8 cellular contexts compared by ENCODE assay signal in the genomic region with DNA sequence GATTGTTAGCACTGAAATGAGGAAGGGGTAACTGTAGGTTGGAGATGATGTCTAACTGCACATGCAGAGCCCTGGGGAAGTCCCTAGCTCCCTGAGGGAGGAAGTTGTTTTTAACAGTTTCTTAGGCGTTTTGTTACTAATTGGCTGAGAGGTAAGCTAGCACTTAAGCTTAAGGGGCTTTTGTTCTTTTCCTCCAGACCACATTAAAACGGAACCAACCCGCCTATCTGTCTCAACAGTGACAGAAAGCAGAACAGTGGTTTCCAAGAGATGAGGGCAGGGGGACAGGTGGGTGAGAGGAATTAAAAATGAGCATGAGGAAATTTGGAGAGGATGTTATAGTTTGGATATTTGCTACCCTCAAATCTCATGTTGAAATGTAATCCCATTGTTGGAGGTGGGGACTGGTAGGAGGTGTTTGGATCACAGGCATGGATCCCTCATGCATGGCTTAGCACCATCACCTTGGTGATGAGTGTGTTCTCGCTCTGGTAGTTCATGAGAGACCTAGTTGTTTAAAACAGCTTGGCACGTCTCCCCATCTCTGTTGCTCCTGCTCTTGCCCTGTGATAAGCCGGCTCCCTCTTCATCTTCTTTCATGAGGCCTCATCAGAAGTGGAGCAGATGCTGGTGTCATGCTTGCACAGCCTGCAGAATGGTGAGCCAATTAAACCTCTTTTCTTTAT. TPM values are rescaled to one million over a fixed set of nuclear protein-coding genes. Genes with fewer than 3 reads are reported as not detected.
DNase-seq lines count a peak whose midpoint lies in the region; ATAC-seq and TF ChIP-seq lines count a peak whose summit lies in the region.

No MANE protein-coding gene starts in this region.

- WGBS in esophagus muscularis mucosa, result 64% methylated on average over 6 of the region's 6 CpGs

- no peak for TF ChIP-seq POLR2A in esophagus muscularis mucosa (IDR thresholded peaks at IDR 0.05; ENCODE audit: low read depth)

- peaks cover 0 to 5% (median 4%) of the 10 kb centered on the region in 4 donors for H3K4me1 ChIP-seq in esophagus muscularis mucosa

- no peaks in the 10 kb centered on the region for H3K36me3 ChIP-seq in esophagus muscularis mucosa

- DNase-seq in NCI-H748 (lab: John Stamatoyannopoulos, UW; ENCODE audit: unreplicated experiment) (peak; percentile 36), NCI-H748 treated with DMSO at 0.1 percent for 48 hours (lab: John Stamatoyannopoulos, UW) (no peak), NCI-H446 treated with DMSO at 0.1 percent for 48 hours (lab: John Stamatoyannopoulos, UW) (peak; percentile 3), activated T-cell treated with anti-CD3 and anti-CD28 coated beads for 48 hours (ENCODE audit: low read depth) (peak; percentile 10), esophagus muscularis mucosa (ENCODE audit: extremely low spot score) (no peak), dermis blood vessel endothelial cell (no peak)
- peak; percentile 71 for DNase-seq in natural killer cell treated with Interleukin-12 subunit alpha and Interleukin-12 subunit beta and Interleukin-15 and Interleukin-18, amount 100 ng/mL, for 72 hours (ENCODE audit: low spot score)

- no peak for TF ChIP-seq CTCF in esophagus muscularis mucosa (IDR thresholded peaks at IDR 0.05)

- peak overlapping the region; percentile 90 for H3K4me3 Mint-ChIP-seq in natural killer cell treated with Interleukin-12 subunit alpha and Interleukin-12 subunit beta and Interleukin-15 and Interleukin-18, amount 100 ng/mL, for 72 hours

- peak overlapping the region; percentile 91 to 95 for H3K27ac Mint-ChIP-seq in natural killer cell treated with Interleukin-12 subunit alpha and Interleukin-12 subunit beta and Interleukin-15 and Interleukin-18, amount 100 ng/mL, for 72 hours

- no peaks in the 10 kb centered on the region for H3K9me3 Mint-ChIP-seq in natural killer cell treated with Interleukin-12 subunit alpha and Interleukin-12 subunit beta and Interleukin-15 and Interleukin-18, amount 100 ng/mL, for 72 hours

- H3K4me1 Mint-ChIP-seq in natural killer cell treated with Interleukin-12 subunit alpha and Interleukin-12 subunit beta and Interleukin-15 and Interleukin-18, amount 100 ng/mL, for 72 hours (ENCODE audit: low read depth in 2 of 2), result peaks cover 39 to 43% of the 10 kb centered on the region in 2 donors

- H3K36me3 Mint-ChIP-seq in natural killer cell treated with Interleukin-12 subunit alpha and Interleukin-12 subunit beta and Interleukin-15 and Interleukin-18, amount 100 ng/mL, for 72 hours, result no peaks in the 10 kb centered on the region

- H3K4me3 ChIP-seq in esophagus muscularis mucosa, result no peak overlapping the region

- no peak for TF ChIP-seq EP300 in esophagus muscularis mucosa (IDR thresholded peaks at IDR 0.05)

- intact Hi-C loops in esophagus muscularis mucosa (cut with DNase I), result no loop called here

- ATAC-seq in HG03039 (IDR thresholded peaks at IDR 0.05; ENCODE audit: unreplicated experiment), result peak; percentile 92
- peak; percentile 93 for ATAC-seq in natural killer cell treated with Interleukin-12 subunit alpha and Interleukin-12 subunit beta and Interleukin-15 and Interleukin-18, amount 100 ng/mL, for 72 hours

- H3K27ac ChIP-seq in esophagus muscularis mucosa (replicated peaks in 1 of 4), result no peak overlapping the region

- H3K27me3 Mint-ChIP-seq in natural killer cell treated with Interleukin-12 subunit alpha and Interleukin-12 subunit beta and Interleukin-15 and Interleukin-18, amount 100 ng/mL, for 72 hours, result no peaks in the 10 kb centered on the region

- no peaks in the 10 kb centered on the region for H3K9me3 ChIP-seq in esophagus muscularis mucosa

- no peaks in the 10 kb centered on the region for H3K27me3 ChIP-seq in esophagus muscularis mucosa

RNA-seq across cellular contexts. Expression of gene LYRM7, which starts 38.9 kb away (rescaled TPM):
- 10 to 100 TPM in 1 of 2 donors, 1 to 10 TPM in 1; 9.8 to 14.1 TPM for total RNA-seq in natural killer cell treated with Interleukin-12 subunit alpha and Interleukin-12 subunit beta and Interleukin-15 and Interleukin-18, amount 100 ng/mL, for 72 hours
- 1 to 10 TPM; 5.3 to 9.1 (median 8.1) TPM for total RNA-seq in esophagus muscularis mucosa
- total RNA-seq in dermis blood vessel endothelial cell, result 3.4 and 6.5 TPM in 2 replicates

RNA-seq across cellular contexts. Expression of gene HINT1, which starts 44.6 kb away (rescaled TPM):
- total RNA-seq in natural killer cell treated with Interleukin-12 subunit alpha and Interleukin-12 subunit beta and Interleukin-15 and Interleukin-18, amount 100 ng/mL, for 72 hours, result 100 to 1,000 TPM; 219 to 287 TPM
- total RNA-seq in esophagus muscularis mucosa, result 100 to 1,000 TPM; 129 to 251 (median 201) TPM
- total RNA-seq in dermis blood vessel endothelial cell, result 97.4 and 198 TPM in 2 replicates

RNA-seq across cellular contexts. Expression of gene CDC42SE2, which starts 54.2 kb away (rescaled TPM):
- 100 to 1,000 TPM in 1 of 2 donors, 10 to 100 TPM in 1; 78.2 to 120 TPM for total RNA-seq in natural killer cell treated with Interleukin-12 subunit alpha and Interleukin-12 subunit beta and Interleukin-15 and Interleukin-18, amount 100 ng/mL, for 72 hours
- total RNA-seq in esophagus muscularis mucosa (10 to 100 TPM; 23.1 to 28.0 (median 25.4) TPM), dermis blood vessel endothelial cell (54.6 and 55.5 TPM in 2 replicates)

Comparison
In these comparisons a context has a peak if more than half of its experiments do, and no peak if none do; other contexts are left out.
1. DNase-seq: peak in NCI-H748 (single experiment), NCI-H446 treated with DMSO at 0.1 percent for 48 hours (single experiment), activated T-cell treated with anti-CD3 and anti-CD28 coated beads for 48 hours (single experiment) and natural killer cell treated with Interleukin-12 subunit alpha and Interleukin-12 subunit beta and Interleukin-15 and Interleukin-18, amount 100 ng/mL, for 72 hours (single experiment); none in NCI-H748 treated with DMSO at 0.1 percent for 48 hours (single experiment), esophagus muscularis mucosa (single experiment) and dermis blood vessel endothelial cell (single experiment).